In the genomic region with DNA sequence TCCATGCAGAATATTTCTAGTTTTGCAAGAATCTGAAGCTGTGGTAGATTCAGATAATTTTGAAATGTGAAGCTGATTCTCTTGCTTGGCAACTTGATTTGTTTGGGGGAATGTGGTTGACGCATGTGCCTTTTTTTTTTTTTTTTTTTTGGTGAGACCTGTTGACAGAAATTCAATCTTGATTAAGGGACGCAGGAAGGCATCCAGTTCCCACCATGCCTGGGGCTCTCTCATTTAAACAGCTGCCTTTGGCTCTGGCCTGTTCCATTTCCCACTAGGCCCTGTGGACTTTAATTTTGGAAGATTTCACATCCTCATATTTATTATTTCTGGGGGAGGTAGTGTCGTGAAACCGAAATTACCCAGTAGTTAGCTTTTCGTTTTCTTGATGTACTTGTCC, we compare ENCODE assay signal across 1 cellular context.
A peak's percentile ranks its signal among the peaks of the same experiment; 100 is the strongest.
TF ChIP-seq lines count a peak whose summit lies in the region.

No MANE protein-coding gene starts in this region.

TF ChIP-seq in K562, 482 proteins besides CTCF, POLR2A, EP300 and RAD21:
- TF ChIP-seq HNRNPH1 (optimal IDR thresholded peaks at IDR 0.05; ENCODE audit: low read depth, low read length), result no peak
- no peak for TF ChIP-seq HMGXB4 (CRISPR knock-in tag; IDR thresholded peaks at IDR 0.05)
- no peak for TF ChIP-seq CSDE1 (IDR thresholded peaks at IDR 0.05)
- TF ChIP-seq ZNF384 (IDR thresholded peaks at IDR 0.05; ENCODE audit: low read depth, low read length), result peak; percentile 75
- peak; percentile 26 for TF ChIP-seq MEIS2 (IDR thresholded peaks at IDR 0.05; ENCODE audit: partially characterized antibody)
- TF ChIP-seq, protein P1, sequence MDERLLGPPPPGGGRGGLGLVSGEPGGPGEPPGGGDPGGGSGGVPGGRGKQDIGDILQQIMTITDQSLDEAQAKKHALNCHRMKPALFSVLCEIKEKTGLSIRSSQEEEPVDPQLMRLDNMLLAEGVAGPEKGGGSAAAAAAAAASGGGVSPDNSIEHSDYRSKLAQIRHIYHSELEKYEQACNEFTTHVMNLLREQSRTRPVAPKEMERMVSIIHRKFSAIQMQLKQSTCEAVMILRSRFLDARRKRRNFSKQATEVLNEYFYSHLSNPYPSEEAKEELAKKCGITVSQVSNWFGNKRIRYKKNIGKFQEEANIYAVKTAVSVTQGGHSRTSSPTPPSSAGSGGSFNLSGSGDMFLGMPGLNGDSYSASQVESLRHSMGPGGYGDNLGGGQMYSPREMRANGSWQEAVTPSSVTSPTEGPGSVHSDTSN (CRISPR knock-in tag; IDR thresholded peaks at IDR 0.05; ENCODE audit: low read depth), result no peak
- TF ChIP-seq, protein P1 (tag; conservative IDR thresholded peaks at IDR 0.05; ENCODE audit: low read depth), result peak; percentile 55
- TF ChIP-seq PYGO2 (tag; IDR thresholded peaks at IDR 0.05), result no peak
TF ChIP-seq in K562: peak in this region for 3.
